In genomic region chr6:20705741-20706140, GRCh38 we compare ENCODE assay signal across 21 cellular contexts.
DNase-seq lines count a peak whose midpoint lies in the region; ATAC-seq and TF ChIP-seq lines count a peak whose summit lies in the region.
"Had no signal": no experiment of that assay in that cellular context is flagged by ENCODE, and none has a peak within 500 bp of the region (broad histone marks: within the 10 kb centered on the region; RNA-seq: fewer than 3 reads in every experiment).

No MANE protein-coding gene starts in this region.

- H3K27me3 Mint-ChIP-seq in CD4-positive, CD25-positive, alpha-beta regulatory T cell, result no peaks in the 10 kb centered on the region
- no peaks in the 10 kb centered on the region for H3K27me3 Mint-ChIP-seq in CD8-positive, alpha-beta T cell (ENCODE audit: low read depth)
- H3K27me3 Mint-ChIP-seq in MCF 10A (ENCODE audit: insufficient read depth, unreplicated experiment), result no peaks in the 10 kb centered on the region
- H3K27me3 Mint-ChIP-seq: activated naive CD4-positive, alpha-beta T cell treated with anti-CD3 and anti-CD28 coated beads, Interleukin-2, amount 50 U/mL, for 24 hours had no signal

- no peak for TF ChIP-seq CTCF in RWPE1 (conservative IDR thresholded peaks at IDR 0.05; ENCODE audit: low read depth)
- no peak for TF ChIP-seq CTCF in CD8-positive, alpha-beta T cell (IDR thresholded peaks at IDR 0.05)
- no peak for TF ChIP-seq CTCF in mammary epithelial cell (conservative IDR thresholded peaks at IDR 0.05 in 1 of 2, IDR thresholded peaks at IDR 0.05 in 1 of 2; ENCODE audit: extremely low read depth in 1 of 2, insufficient read depth in 1 of 2, low read depth in 1 of 2, low read length in 2 of 2)
- no peak for TF ChIP-seq CTCF in MCF 10A (IDR thresholded peaks at IDR 0.05; ENCODE audit: unreplicated experiment)

- no peak for ATAC-seq in CD4-positive, CD25-positive, alpha-beta regulatory T cell (ENCODE audit: low read depth in 2 of 2)
- no peak for ATAC-seq in CD8-positive, alpha-beta T cell
- ATAC-seq: heart left ventricle had no signal

- POLR2A ChIA-PET in RWPE1 (lab: Yijun Ruan, JAX; ENCODE audit: low non-redundant PET), result no interaction called here
- POLR2A ChIA-PET in CD8-positive, alpha-beta T cell (lab: Charles Lee), result interaction anchor here (0.7 kb wide), 1 partner anchor 11 kb away, joined by 3 read pairs; no protein-coding TSS in a partner anchor
- POLR2A ChIA-PET in MCF 10A (lab: Yijun Ruan, JAX), result interaction anchor here (0.8 kb wide), 1 partner anchor 23 kb away, joined by 3 read pairs; no protein-coding TSS in a partner anchor

- no peak for DNase-seq in CD4-positive, CD25-positive, alpha-beta regulatory T cell
- DNase-seq in DMS53 (lab: John Stamatoyannopoulos, UW) (peak; percentile 81), NCI-H146 (lab: John Stamatoyannopoulos, UW) (peak; percentile 86), RWPE1 (ENCODE audit: low spot score) (no peak), H4 (ENCODE audit: low spot score) (no peak), mammary epithelial cell (no peak), MCF 10A (ENCODE audit: unreplicated experiment) (no peak)
- DNase-seq in CD8-positive, alpha-beta T cell, result no peak
- DNase-seq: activated CD4-positive, CD25-positive, alpha-beta regulatory T cell; activated CD8-positive, alpha-beta memory T cell treated with anti-CD3 and anti-CD28 coated beads, Interleukin-2, amount 50 U/mL, for 48 hours; esophagus squamous epithelium; H9; heart left ventricle; KG1; occipital lobe; Right ventricle myocardium superior; stimulated activated CD4-positive, alpha-beta T cell treated with anti-CD3 and anti-CD28 coated beads, Interleukin-2, amount 100 ng/mL, for 48 hours; stimulated activated CD8-positive, alpha-beta memory T cell treated with anti-CD3 and anti-CD28 coated beads, Interleukin-4, amount 100 ng/mL, for 48 hours; T-helper 2 cell had no signal

- no peaks in the 10 kb centered on the region for H3K36me3 ChIP-seq in CD4-positive, CD25-positive, alpha-beta regulatory T cell (ENCODE audit: control insufficient read depth, insufficient read depth, low read length)
- H3K36me3 ChIP-seq in CD8-positive, alpha-beta T cell (ENCODE audit: insufficient read depth, low read length), result no peaks in the 10 kb centered on the region
- H3K36me3 ChIP-seq in mammary epithelial cell (ENCODE audit: insufficient read depth, low read length), result no peaks in the 10 kb centered on the region
- H3K36me3 ChIP-seq: breast epithelium, esophagus squamous epithelium, heart left ventricle had no signal

- in situ Hi-C loops in mammary epithelial cell (cut with MboI; ENCODE audit: low sequenced_read_pairs in 2 of 2), result no loop called here

- H3K9me3 Mint-ChIP-seq in CD4-positive, CD25-positive, alpha-beta regulatory T cell, result no peaks in the 10 kb centered on the region
- no peaks in the 10 kb centered on the region for H3K9me3 Mint-ChIP-seq in CD8-positive, alpha-beta T cell
- no peaks in the 10 kb centered on the region for H3K9me3 Mint-ChIP-seq in MCF 10A (ENCODE audit: unreplicated experiment)
- H3K9me3 Mint-ChIP-seq: activated naive CD4-positive, alpha-beta T cell treated with anti-CD3 and anti-CD28 coated beads, Interleukin-2, amount 50 U/mL, for 24 hours; H9 had no signal

- H3K4me1 ChIP-seq in CD4-positive, CD25-positive, alpha-beta regulatory T cell (ENCODE audit: control insufficient read depth, insufficient read depth, low read length, poor library complexity, severe bottlenecking), result peaks cover 9% of the 10 kb centered on the region
- peaks cover 16% of the 10 kb centered on the region for H3K4me1 ChIP-seq in CD8-positive, alpha-beta T cell (ENCODE audit: insufficient read depth, low read length)
- no peaks in the 10 kb centered on the region for H3K4me1 ChIP-seq in mammary epithelial cell (ENCODE audit: insufficient read depth, low read length)
- H3K4me1 ChIP-seq: breast epithelium had no signal

- H3K4me1 Mint-ChIP-seq in CD4-positive, CD25-positive, alpha-beta regulatory T cell, result peaks cover 42 to 62% (median 46%) of the 10 kb centered on the region in 4 donors
- H3K4me1 Mint-ChIP-seq in CD8-positive, alpha-beta T cell (ENCODE audit: low read depth), result peaks cover 58% of the 10 kb centered on the region
- peaks cover 15% of the 10 kb centered on the region for H3K4me1 Mint-ChIP-seq in MCF 10A (ENCODE audit: insufficient read depth, unreplicated experiment)

- H3K9ac ChIP-seq in mammary epithelial cell (ENCODE audit: insufficient read depth, low read length), result no peak overlapping the region

- no peak overlapping the region for H3K4me2 ChIP-seq in mammary epithelial cell (ENCODE audit: insufficient read depth, low read depth, low read length)

- CTCF ChIA-PET in RWPE1 (lab: Yijun Ruan, JAX) (no interaction called here), mammary epithelial cell (lab: Charles Lee; ENCODE audit: low non-redundant PET) (no interaction called here), MCF 10A (lab: Yijun Ruan, JAX) (no interaction called here)
- CTCF ChIA-PET in CD8-positive, alpha-beta T cell (lab: Charles Lee), result no interaction called here

- H2AFZ ChIP-seq in mammary epithelial cell (ENCODE audit: low read depth, low read length), result no peak overlapping the region

- 93% methylated on average over 5 of the region's 5 CpGs for WGBS in mammary epithelial cell (ENCODE audit: low coverage, missing lambda C conversion rate)

- no peak overlapping the region for H3K27ac ChIP-seq in CD4-positive, CD25-positive, alpha-beta regulatory T cell (ENCODE audit: insufficient read depth, low read length, poor library complexity, severe bottlenecking)
- H3K27ac ChIP-seq in RWPE1 (peak overlapping the region; percentile 74), mammary epithelial cell (ENCODE audit: insufficient read depth, low read depth, low read length) (no peak overlapping the region)
- no peak overlapping the region for H3K27ac ChIP-seq in CD8-positive, alpha-beta T cell (ENCODE audit: low read depth, low read length)
- H3K27ac ChIP-seq: breast epithelium, esophagus squamous epithelium, heart left ventricle had no signal

- no peak overlapping the region for H3K4me3 Mint-ChIP-seq in CD4-positive, CD25-positive, alpha-beta regulatory T cell
- H3K4me3 Mint-ChIP-seq in CD8-positive, alpha-beta T cell, result no peak overlapping the region
- H3K4me3 Mint-ChIP-seq in MCF 10A (ENCODE audit: unreplicated experiment), result no peak overlapping the region
- H3K4me3 Mint-ChIP-seq: activated naive CD4-positive, alpha-beta T cell treated with anti-CD3 and anti-CD28 coated beads, Interleukin-2, amount 50 U/mL, for 24 hours; H9 had no signal

- H3K27me3 ChIP-seq in CD4-positive, CD25-positive, alpha-beta regulatory T cell (ENCODE audit: control insufficient read depth, insufficient read depth, low read length), result no peaks in the 10 kb centered on the region
- no peaks in the 10 kb centered on the region for H3K27me3 ChIP-seq in CD8-positive, alpha-beta T cell (ENCODE audit: insufficient read depth, low read length)
- H3K27me3 ChIP-seq in mammary epithelial cell (ENCODE audit: insufficient read depth, low read length), result no peaks in the 10 kb centered on the region
- H3K27me3 ChIP-seq: breast epithelium, esophagus squamous epithelium, heart left ventricle had no signal

- H3K9me3 ChIP-seq in CD4-positive, CD25-positive, alpha-beta regulatory T cell (ENCODE audit: control insufficient read depth in 2 of 2, low read length in 2 of 2), result no peaks in the 10 kb centered on the region
- no peaks in the 10 kb centered on the region for H3K9me3 ChIP-seq in CD8-positive, alpha-beta T cell (ENCODE audit: low read length)
- H3K9me3 ChIP-seq in mammary epithelial cell (replicated peaks; ENCODE audit: insufficient read depth, low read length), result no peaks in the 10 kb centered on the region
- H3K9me3 ChIP-seq: breast epithelium, esophagus squamous epithelium, heart left ventricle had no signal

- no peaks in the 10 kb centered on the region for H4K20me1 ChIP-seq in mammary epithelial cell (ENCODE audit: insufficient read depth, low read length)

- BruUV-seq in mammary epithelial cell (replicated peaks; lab: Mats Ljungman, UMichigan), result no TSS peak
- no TSS peak for BruUV-seq in MCF 10A (replicated peaks; lab: Mats Ljungman, UMichigan)

- no peak overlapping the region for H3K4me3 ChIP-seq in CD4-positive, CD25-positive, alpha-beta regulatory T cell (ENCODE audit: low read depth, low read length)
- H3K4me3 ChIP-seq in CD8-positive, alpha-beta T cell (ENCODE audit: low read depth, low read length), result no peak overlapping the region
- H3K4me3 ChIP-seq in mammary epithelial cell (replicated peaks in 1 of 3; ENCODE audit: insufficient read depth in 1 of 3, low read depth in 2 of 3, low read length in 3 of 3), result no peak overlapping the region
- H3K4me3 ChIP-seq: breast epithelium, esophagus squamous epithelium, heart left ventricle had no signal

- intact Hi-C loops in CD8-positive, alpha-beta T cell (cut with DNase I, micrococcal nuclease), result no loop called here
- intact Hi-C loops in mammary epithelial cell (cut with micrococcal nuclease), result no loop called here
- intact Hi-C loops in MCF 10A (cut with micrococcal nuclease), result no loop called here

- H3K27ac Mint-ChIP-seq in CD4-positive, CD25-positive, alpha-beta regulatory T cell, result peak overlapping the region in 2 of 3 donors; percentile 1 to 11
- no peak overlapping the region for H3K27ac Mint-ChIP-seq in CD8-positive, alpha-beta T cell
- H3K27ac Mint-ChIP-seq in MCF 10A (ENCODE audit: low read depth, unreplicated experiment), result no peak overlapping the region

- H3K36me3 Mint-ChIP-seq in CD4-positive, CD25-positive, alpha-beta regulatory T cell, result no peaks in the 10 kb centered on the region
- H3K36me3 Mint-ChIP-seq in CD8-positive, alpha-beta T cell, result no peaks in the 10 kb centered on the region
- no peaks in the 10 kb centered on the region for H3K36me3 Mint-ChIP-seq in MCF 10A (ENCODE audit: insufficient read depth, unreplicated experiment)

- dilution Hi-C loops in mammary epithelial cell (cut with HindIII; ENCODE audit: low sequenced_read_pairs), result no loop called here

- H3K79me2 ChIP-seq in mammary epithelial cell (ENCODE audit: insufficient read depth, low read length), result peaks cover 12% of the 10 kb centered on the region

Comparison
In these comparisons a context has a peak if more than half of its experiments do, and no peak if none do; other contexts are left out.
1. DNase-seq: peak in DMS53 (single experiment) and NCI-H146 (single experiment); none in CD4-positive, CD25-positive, alpha-beta regulatory T cell (0 of 3), RWPE1 (single experiment), H4 (single experiment), CD8-positive, alpha-beta T cell (0 of 7), mammary epithelial cell (single experiment) and MCF 10A (single experiment).
2. H3K27ac Mint-ChIP-seq: peak in CD4-positive, CD25-positive, alpha-beta regulatory T cell (2 of 3); none in CD8-positive, alpha-beta T cell (single experiment) and MCF 10A (single experiment).